In genomic region chr3:136938334-136938733, GRCh38 we compare ENCODE assay signal across 11 cellular contexts. TPM values are rescaled to one million over a fixed set of nuclear protein-coding genes. Genes with fewer than 3 reads are reported as not detected.
DNase-seq lines count a peak whose midpoint lies in the region; ATAC-seq and TF ChIP-seq lines count a peak whose summit lies in the region.
"Had no signal": no experiment of that assay in that cellular context is flagged by ENCODE, and none has a peak within 500 bp of the region (broad histone marks: within the 10 kb centered on the region; RNA-seq: fewer than 3 reads in every experiment).

No MANE protein-coding gene starts in this region.

- ATAC-seq in mucosa of descending colon (peak; percentile 60), GM19395 (IDR thresholded peaks at IDR 0.05; ENCODE audit: unreplicated experiment) (no peak)

- no peaks in the 10 kb centered on the region for H3K36me3 ChIP-seq in mucosa of descending colon (ENCODE audit: low read depth)
- H3K36me3 ChIP-seq: adrenal gland had no signal

- intact Hi-C loops in mucosa of descending colon (cut with DNase I, micrococcal nuclease): no loop called here

- H3K4me1 ChIP-seq in mucosa of descending colon (ENCODE audit: low read depth): no peaks in the 10 kb centered on the region

- no peak overlapping the region for H3K4me3 ChIP-seq in mucosa of descending colon
- H3K4me3 ChIP-seq: adrenal gland had no signal

- TF ChIP-seq CTCF in mucosa of descending colon (IDR thresholded peaks at IDR 0.05): no peak

- no peaks in the 10 kb centered on the region for H3K9me3 ChIP-seq in mucosa of descending colon

- DNase-seq in EH (ENCODE audit: low read depth) (peak; percentile 78), MV-4-11 (lab: John Stamatoyannopoulos, UW) (peak; percentile 22), dermis blood vessel endothelial cell (peak; percentile 72), mucosa of descending colon (no peak), GM19238 (ENCODE audit: insufficient read length, low spot score) (no peak), NAMALWA (ENCODE audit: low spot score) (no peak)
- DNase-seq: adrenal gland, DMS153, endodermal cell, right cardiac atrium had no signal

RNA-seq across cellular contexts. Expression of gene IL20RB, which starts 19.4 kb away (rescaled TPM):
- 0.60 and 1.7 TPM in 2 replicates for total RNA-seq in dermis blood vessel endothelial cell
- 1 to 10 TPM in 2 of 3 donors, under 1 TPM in 1; 0.60 to 1.7 (median 1.2) TPM for total RNA-seq in mucosa of descending colon

Comparison
In these comparisons a context has a peak if more than half of its experiments do, and no peak if none do; other contexts are left out.
1. DNase-seq: peak in EH (single experiment), MV-4-11 (single experiment) and dermis blood vessel endothelial cell (single experiment); none in mucosa of descending colon (0 of 3), GM19238 (single experiment) and NAMALWA (single experiment).